Comparison of ENCODE assay signal across 5 cellular contexts in genomic region chr15:75688831-75689230, GRCh38. TPM values are rescaled to one million over a fixed set of nuclear protein-coding genes. Genes with fewer than 3 reads are reported as not detected.
"Had no signal": no experiment of that assay in that cellular context is flagged by ENCODE, and none has a peak within 500 bp of the region (broad histone marks: within the 10 kb centered on the region; RNA-seq: fewer than 3 reads in every experiment).

No MANE protein-coding gene starts in this region.

- ATAC-seq: HepG2, K562 had no signal

- H3K27ac ChIP-seq: HL-60 had no signal

- DNase-seq: IMR-90 had no signal

- H3K4me3 ChIP-seq: K562 had no signal

RNA-seq across cellular contexts. Expression of gene CSPG4, which starts 23.8 kb away (rescaled TPM):
- polyA plus RNA-seq: IgD-negative memory B cell had no signal
